ENCODE assay signal across 1 cellular context in genomic region chr3:42014949-42015533, GRCh38.
TF ChIP-seq lines count a peak whose summit lies in the region.

No MANE protein-coding gene starts in this region.

TF ChIP-seq in HEK293, 187 proteins besides CTCF, POLR2A, EP300 and RAD21 (continued from another document):
- peak; percentile 21; the same call in 1 of the 2 replicates for TF ChIP-seq ZBTB20 (tag by site-specific recombination; IDR thresholded peaks at IDR 0.05)
- TF ChIP-seq SCRT1 (tag by site-specific recombination; IDR thresholded peaks at IDR 0.05; ENCODE audit: borderline replicate concordance), result peak; percentile 9; the same call in 1 of the 2 replicates
- no peak for TF ChIP-seq ZNF16 (tag by site-specific recombination; IDR thresholded peaks at IDR 0.05; ENCODE audit: low read depth)
- 0 out of 2 replicates have a peak, but pooled peaks have one; percentile 21 for TF ChIP-seq ZBTB48 (tag by site-specific recombination; IDR thresholded peaks at IDR 0.05)
